ENCODE assay signal across 1 cellular context in the genomic region with DNA sequence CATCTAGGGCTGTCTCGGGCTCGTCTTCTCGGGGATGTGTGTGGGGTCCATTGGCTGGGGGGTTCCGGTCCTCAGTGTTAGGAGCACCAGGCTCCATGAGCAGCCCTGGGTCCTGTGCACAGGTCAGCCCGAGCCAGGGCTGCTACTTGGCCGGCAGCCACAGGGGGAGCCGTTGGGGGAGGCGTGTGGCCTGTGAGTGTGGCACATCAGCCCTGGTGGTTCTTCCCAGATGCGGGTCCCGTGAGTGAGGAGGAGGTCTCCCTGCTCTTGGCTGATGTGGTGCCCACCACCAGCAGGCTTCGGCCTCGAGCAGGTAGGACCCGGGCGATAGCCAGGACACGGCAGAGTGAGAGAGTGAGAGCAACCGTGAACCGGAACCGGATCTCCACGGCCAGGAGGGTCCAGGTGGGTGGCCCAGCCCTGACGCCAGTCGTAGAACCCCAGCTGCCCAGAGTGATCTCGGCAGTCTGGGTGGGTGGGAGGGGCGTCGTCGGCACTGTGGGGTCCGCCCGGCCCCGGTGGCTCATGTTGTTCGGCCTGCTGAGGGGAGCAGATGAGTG.
TF ChIP-seq lines count a peak whose summit lies in the region.

No MANE protein-coding gene starts in this region.

TF ChIP-seq in A549, 52 proteins besides CTCF, POLR2A, EP300 and RAD21:
- TF ChIP-seq ZFP36 (IDR thresholded peaks at IDR 0.05; ENCODE audit: borderline replicate concordance, partially characterized antibody) (no peak), ZSCAN20 (CRISPR knock-in tag; IDR thresholded peaks at IDR 0.05) (no peak), EHMT2 (IDR thresholded peaks at IDR 0.05; ENCODE audit: low read depth) (no peak), TP53 (CRISPR knock-in tag; IDR thresholded peaks at IDR 0.05) (no peak), FOSL2 (IDR thresholded peaks at IDR 0.05) (no peak), FOSL2 (CRISPR knock-in tag; IDR thresholded peaks at IDR 0.05) (no peak), PHF8 (IDR thresholded peaks at IDR 0.05; ENCODE audit: borderline replicate concordance, low read depth) (no peak), FOXS1 (CRISPR knock-in tag; IDR thresholded peaks at IDR 0.05) (no peak), ZNF302 (CRISPR knock-in tag; IDR thresholded peaks at IDR 0.05) (no peak), MAZ (IDR thresholded peaks at IDR 0.05; ENCODE audit: borderline replicate concordance, low read depth, low read length) (no peak), NPAS2 (CRISPR knock-in tag; IDR thresholded peaks at IDR 0.05; ENCODE audit: borderline replicate concordance) (no peak), CEBPB (IDR thresholded peaks at IDR 0.05) (no peak), CBX8 (IDR thresholded peaks at IDR 0.05) (no peak), NR3C1 (IDR thresholded peaks at IDR 0.05) (no peak), ESRRA (IDR thresholded peaks at IDR 0.05; ENCODE audit: borderline replicate concordance, low read length) (no peak), KDM5A (IDR thresholded peaks at IDR 0.05) (no peak)
- TF ChIP-seq, protein P1, sequence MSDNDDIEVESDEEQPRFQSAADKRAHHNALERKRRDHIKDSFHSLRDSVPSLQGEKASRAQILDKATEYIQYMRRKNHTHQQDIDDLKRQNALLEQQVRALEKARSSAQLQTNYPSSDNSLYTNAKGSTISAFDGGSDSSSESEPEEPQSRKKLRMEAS (IDR thresholded peaks at IDR 0.05) = no peak
- TF ChIP-seq, protein P2, sequence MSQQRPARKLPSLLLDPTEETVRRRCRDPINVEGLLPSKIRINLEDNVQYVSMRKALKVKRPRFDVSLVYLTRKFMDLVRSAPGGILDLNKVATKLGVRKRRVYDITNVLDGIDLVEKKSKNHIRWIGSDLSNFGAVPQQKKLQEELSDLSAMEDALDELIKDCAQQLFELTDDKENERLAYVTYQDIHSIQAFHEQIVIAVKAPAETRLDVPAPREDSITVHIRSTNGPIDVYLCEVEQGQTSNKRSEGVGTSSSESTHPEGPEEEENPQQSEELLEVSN (IDR thresholded peaks at IDR 0.05; ENCODE audit: borderline replicate concordance, low read depth) = no peak
- TF ChIP-seq, protein P3, sequence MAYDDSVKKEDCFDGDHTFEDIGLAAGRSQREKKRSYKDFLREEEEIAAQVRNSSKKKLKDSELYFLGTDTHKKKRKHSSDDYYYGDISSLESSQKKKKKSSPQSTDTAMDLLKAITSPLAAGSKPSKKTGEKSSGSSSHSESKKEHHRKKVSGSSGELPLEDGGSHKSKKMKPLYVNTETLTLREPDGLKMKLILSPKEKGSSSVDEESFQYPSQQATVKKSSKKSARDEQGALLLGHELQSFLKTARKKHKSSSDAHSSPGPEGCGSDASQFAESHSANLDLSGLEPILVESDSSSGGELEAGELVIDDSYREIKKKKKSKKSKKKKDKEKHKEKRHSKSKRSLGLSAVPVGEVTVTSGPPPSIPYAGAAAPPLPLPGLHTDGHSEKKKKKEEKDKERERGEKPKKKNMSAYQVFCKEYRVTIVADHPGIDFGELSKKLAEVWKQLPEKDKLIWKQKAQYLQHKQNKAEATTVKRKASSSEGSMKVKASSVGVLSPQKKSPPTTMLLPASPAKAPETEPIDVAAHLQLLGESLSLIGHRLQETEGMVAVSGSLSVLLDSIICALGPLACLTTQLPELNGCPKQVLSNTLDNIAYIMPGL (CRISPR knock-in tag; IDR thresholded peaks at IDR 0.05; ENCODE audit: borderline replicate concordance) = no peak
